Comparison of ENCODE assay signal across 8 cellular contexts in genomic region chr3:50436063-50436674, GRCh38.
DNase-seq lines count a peak whose midpoint lies in the region; ATAC-seq, FAIRE-seq and TF ChIP-seq lines count a peak whose summit lies in the region.

No MANE protein-coding gene starts in this region.

- no peaks in the 10 kb centered on the region for H3K36me3 Mint-ChIP-seq in naive thymus-derived CD8-positive, alpha-beta T cell

- peak; percentile 79 for DNase-seq in AG08395 (ENCODE audit: low spot score)
- DNase-seq in GM19238 (ENCODE audit: insufficient read length, low spot score) = peak; percentile 84
- peak; percentile 7 for DNase-seq in NCI-H2227 treated with DMSO at 0.1 percent for 48 hours (lab: John Stamatoyannopoulos, UW)
- peak; percentile 42 to 71 (median 71) for DNase-seq in activated CD8-positive, alpha-beta memory T cell treated with anti-CD3 and anti-CD28 coated beads for 48 hours (ENCODE audit: low read depth in 2 of 3, low spot score in 2 of 3)
- DNase-seq in endothelial cell of umbilical vein (ENCODE audit: low read depth, low spot score) = peak; percentile 42
- DNase-seq in naive thymus-derived CD8-positive, alpha-beta T cell = peak; percentile 56 to 86 (median 73)
- DNase-seq in stimulated activated naive CD4-positive, alpha-beta T cell (lab: John Stamatoyannopoulos, UW) = peak; percentile 27 to 79 (median 64)
- no peak for DNase-seq in NCI-H1048 (lab: John Stamatoyannopoulos, UW)

- peak; percentile 80 to 89 for TF ChIP-seq CTCF in endothelial cell of umbilical vein (IDR thresholded peaks at IDR 0.05; ENCODE audit: extremely low read depth in 1 of 2, insufficient read depth in 1 of 2, low read depth in 1 of 2, low read length in 2 of 2)

- ATAC-seq in naive thymus-derived CD8-positive, alpha-beta T cell = peak; percentile 95 to 100

- H2AFZ ChIP-seq in endothelial cell of umbilical vein (ENCODE audit: low read depth, low read length) = no peak overlapping the region

- no peak for TF ChIP-seq POLR2A in endothelial cell of umbilical vein (IDR thresholded peaks at IDR 0.05; ENCODE audit: low read depth, low read length)

- H3K9ac ChIP-seq in endothelial cell of umbilical vein (replicated peaks; ENCODE audit: extremely low read depth, insufficient read depth, low read length) = no peak overlapping the region

- BruUV-seq in endothelial cell of umbilical vein (replicated peaks; lab: Mats Ljungman, UMichigan) = no TSS peak

- peak overlapping the region in 1 of 10 donors; percentile 50 for H3K4me3 Mint-ChIP-seq in naive thymus-derived CD8-positive, alpha-beta T cell

- no peaks in the 10 kb centered on the region for H3K27me3 ChIP-seq in endothelial cell of umbilical vein (ENCODE audit: control insufficient read depth in 2 of 2, insufficient read depth in 2 of 2, low read length in 2 of 2)

- H3K9me1 ChIP-seq in endothelial cell of umbilical vein (replicated peaks; ENCODE audit: control insufficient read depth, extremely low read depth, insufficient read depth, low read length) = no peaks in the 10 kb centered on the region

- H4K20me1 ChIP-seq in endothelial cell of umbilical vein (replicated peaks; ENCODE audit: control insufficient read depth, extremely low read depth, insufficient read depth, low read length) = no peaks in the 10 kb centered on the region

- POLR2A ChIA-PET in endothelial cell of umbilical vein (lab: Charles Lee) = no interaction called here
- POLR2A ChIA-PET in naive thymus-derived CD8-positive, alpha-beta T cell (lab: Charles Lee) = no interaction called here

- peak; percentile 68 for FAIRE-seq in endothelial cell of umbilical vein (lab: Jason Lieb, UNC)

- intact Hi-C loops in endothelial cell of umbilical vein (cut with micrococcal nuclease) = loop anchor here (1.0 to 5.0 kb wide), 4 partner anchors 89 to 178 kb away; partner anchors contain the start of gene ZMYND10

- peak overlapping the region in 2 of 10 donors; percentile 51 to 81 for H3K27ac Mint-ChIP-seq in naive thymus-derived CD8-positive, alpha-beta T cell

- no peak overlapping the region for H3K4me2 ChIP-seq in endothelial cell of umbilical vein (ENCODE audit: insufficient read depth, low read length)

- H3K79me2 ChIP-seq in endothelial cell of umbilical vein (ENCODE audit: control insufficient read depth, insufficient read depth, low read length) = no peaks in the 10 kb centered on the region

- dilution Hi-C loops in endothelial cell of umbilical vein (cut with MboI; ENCODE audit: extremely low pct_ligation_motif_present, low sequenced_read_pairs) = no loop called here

- H3K9me3 Mint-ChIP-seq in naive thymus-derived CD8-positive, alpha-beta T cell = no peaks in the 10 kb centered on the region

- H3K4me1 ChIP-seq in endothelial cell of umbilical vein (ENCODE audit: control insufficient read depth, extremely low read depth, insufficient read depth, low read length) = no peaks in the 10 kb centered on the region

- H3K27ac ChIP-seq in endothelial cell of umbilical vein (ENCODE audit: insufficient read depth, low read depth, low read length) = no peak overlapping the region

- H3K36me3 ChIP-seq in endothelial cell of umbilical vein (ENCODE audit: control insufficient read depth in 2 of 2, extremely low read depth in 1 of 2, insufficient read depth in 2 of 2, low read length in 2 of 2) = no peaks in the 10 kb centered on the region

- H3K4me1 Mint-ChIP-seq in naive thymus-derived CD8-positive, alpha-beta T cell = peaks cover 5 to 20% (median 11%) of the 10 kb centered on the region in 4 donors

- no peaks in the 10 kb centered on the region for H3K9me3 ChIP-seq in endothelial cell of umbilical vein (replicated peaks; ENCODE audit: control insufficient read depth, insufficient read depth, low read length)

- H3K27me3 Mint-ChIP-seq in naive thymus-derived CD8-positive, alpha-beta T cell = peaks cover 0 to 2% (median 0%) of the 10 kb centered on the region in 5 donors

- H3K4me3 ChIP-seq in endothelial cell of umbilical vein (replicated peaks in 1 of 3; ENCODE audit: insufficient read depth in 1 of 3, low read depth in 1 of 3, low read length in 3 of 3) = no peak overlapping the region

- CTCF ChIA-PET in endothelial cell of umbilical vein (lab: Charles Lee) = interaction anchor here (0.6 to 3.9 kb wide), 10 partner anchors 10 to 1152 kb away, joined by 3 to 67 read pairs (median 6); no protein-coding TSS in a partner anchor

TF ChIP-seq in endothelial cell of umbilical vein, 7 proteins besides CTCF, POLR2A, EP300 and RAD21:
- TF ChIP-seq JUN (IDR thresholded peaks at IDR 0.05; ENCODE audit: borderline replicate concordance, insufficient read depth, insufficient read length, low read depth) (no peak), FOS (IDR thresholded peaks at IDR 0.05; ENCODE audit: borderline replicate concordance, insufficient read depth, low read length) (no peak), POLR2AphosphoS5 (IDR thresholded peaks at IDR 0.05; ENCODE audit: insufficient read depth, low read depth, low read length) (no peak), MAX (IDR thresholded peaks at IDR 0.05; ENCODE audit: insufficient read depth, insufficient read length) (no peak), MYC (IDR thresholded peaks at IDR 0.05; ENCODE audit: low read depth, low read length) (no peak), GATA2 (IDR thresholded peaks at IDR 0.05; ENCODE audit: insufficient read depth, insufficient read length, low read depth, low read length) (no peak), EZH2 (IDR thresholded peaks at IDR 0.05; ENCODE audit: borderline replicate concordance, low read depth, low read length, severe bottlenecking) (no peak)
